Comparison of ENCODE assay signal across 27 cellular contexts in genomic region chr12:40188558-40189320, GRCh38. TPM values are rescaled to one million over a fixed set of nuclear protein-coding genes. Genes with fewer than 3 reads are reported as not detected.
"Had no signal": no experiment of that assay in that cellular context is flagged by ENCODE, and none has a peak within 500 bp of the region (broad histone marks: within the 10 kb centered on the region; RNA-seq: fewer than 3 reads in every experiment).

No MANE protein-coding gene starts in this region.

- H3K9ac ChIP-seq: neural progenitor cell, parathyroid adenoma had no signal

- H3K4me1 ChIP-seq: neural progenitor cell, parathyroid adenoma, psoas muscle, stomach, thyroid gland, tibial nerve, vagina had no signal

- DNase-seq: natural killer cell; occipital lobe; ovary; posterior cingulate gyrus; psoas muscle; right cardiac atrium; spleen; stimulated activated CD4-positive, alpha-beta T cell treated with anti-CD3 and anti-CD28 coated beads, Interleukin-12 subunit alpha, Interleukin-12 subunit beta, amount 100 ng/mL, for 4 hours; stimulated activated CD4-positive, alpha-beta T cell treated with anti-CD3 and anti-CD28 coated beads, Interleukin-2, amount 100 ng/mL, for 24 hours; stimulated activated CD4-positive, alpha-beta T cell treated with anti-CD3 and anti-CD28 coated beads, Interleukin-2, amount 100 ng/mL, for 48 hours; stimulated activated CD4-positive, alpha-beta T cell treated with anti-CD3 and anti-CD28 coated beads, Interleukin-4, amount 100 ng/mL, for 24 hours; stimulated activated naive B cell treated with anti-CD40 and anti-IgM and Interleukin-4, amounts not matched to agents 10 μg/mL and 1 μg/mL and 100 μg/mL, for 72 hours; stimulated activated naive CD4-positive, alpha-beta T cell treated with Interleukin-2 at 50 U/mL for 16 hours; stomach; thyroid gland; trophoblast cell; upper lobe of left lung had no signal

- H3K27me3 ChIP-seq: neural progenitor cell, ovary, spleen, stomach, thyroid gland, tibial nerve, upper lobe of left lung, vagina had no signal

- FAIRE-seq: urothelium cell line had no signal

- H3K4me3 ChIP-seq: neural progenitor cell, ovary, psoas muscle, skin epidermis, smooth muscle cell, spleen, stomach, thoracic aorta, thyroid gland, tibial nerve, upper lobe of left lung, vagina had no signal

- H3K9me3 ChIP-seq: ovary, psoas muscle, stomach, thoracic aorta, thyroid gland, vagina had no signal

- H2AFZ ChIP-seq: neural progenitor cell, parathyroid adenoma had no signal

- H3K79me2 ChIP-seq: parathyroid adenoma had no signal

- ATAC-seq: natural killer cell; psoas muscle; right cardiac atrium; sciatic nerve; stimulated activated effector memory CD8-positive, alpha-beta T cell treated with anti-CD3 and anti-CD28 coated beads, Interleukin-12 subunit alpha, Interleukin-12 subunit beta, amount 100 ng/mL, for 72 hours; stimulated activated naive B cell treated with anti-CD40 and anti-IgM and Interleukin-4, amounts not matched to agents 10 μg/mL and 1 μg/mL and 100 μg/mL, for 72 hours had no signal

- H3K4me2 ChIP-seq: neural progenitor cell, smooth muscle cell had no signal

- H3K36me3 ChIP-seq: neural progenitor cell, ovary, spleen, stomach, thoracic aorta, thyroid gland, tibial nerve, upper lobe of left lung, vagina had no signal

- H3K27ac ChIP-seq: neural progenitor cell, ovary, parathyroid adenoma, psoas muscle, skin epidermis, spleen, stomach, thoracic aorta, thyroid gland, tibial nerve, upper lobe of left lung, vagina had no signal

RNA-seq across cellular contexts. Expression of gene LRRK2, which starts 36.1 kb away (rescaled TPM):
- total RNA-seq: smooth muscle cell had no signal
- polyA plus RNA-seq: smooth muscle cell had no signal
